Comparison of ENCODE assay signal across 8 cellular contexts in the genomic region with DNA sequence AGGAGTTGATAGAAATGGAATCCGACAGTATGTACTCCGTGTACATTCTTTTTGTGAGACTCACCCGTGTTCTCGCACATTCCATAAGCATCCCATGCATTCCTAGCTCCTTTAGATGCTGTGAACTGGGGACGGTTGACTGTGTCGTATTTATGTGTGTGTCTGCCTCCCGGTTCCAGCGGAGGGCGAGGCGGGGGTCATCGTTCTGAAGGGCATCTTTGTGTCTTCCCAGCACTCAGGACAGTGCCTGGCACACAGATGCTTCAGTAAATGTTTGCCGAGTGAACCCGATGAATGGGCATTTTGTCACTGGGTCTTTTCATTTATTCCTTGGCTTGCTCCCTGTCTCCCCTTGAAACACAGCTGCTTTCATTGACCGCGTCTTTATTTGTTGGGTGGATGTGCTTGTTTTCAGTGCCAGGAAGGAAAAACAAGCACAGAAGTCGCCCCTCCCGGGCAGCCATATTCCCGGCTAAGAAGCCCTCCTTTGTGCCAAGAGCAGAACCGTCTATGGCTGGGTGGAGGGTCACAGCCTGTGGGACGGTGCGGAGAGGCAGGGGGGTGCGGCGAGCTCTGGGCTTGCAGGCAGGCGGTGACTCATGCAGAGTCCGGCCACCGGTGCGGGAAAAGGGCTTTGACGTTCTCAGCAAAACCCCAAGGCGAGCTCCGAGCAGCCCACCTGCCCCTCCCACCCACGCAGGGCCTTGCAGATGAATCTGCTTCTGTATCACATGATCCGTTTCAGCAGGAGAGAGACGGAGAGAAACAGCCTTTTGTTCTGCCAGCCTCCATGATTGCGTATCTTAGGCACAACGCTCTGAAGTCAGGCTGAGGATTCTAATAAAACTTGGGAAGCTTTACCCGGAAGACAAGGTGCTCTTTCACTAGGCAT.
DNase-seq lines count a peak whose midpoint lies in the region; ATAC-seq lines count a peak whose summit lies in the region.

No MANE protein-coding gene starts in this region.

- no peaks in the 10 kb centered on the region for H3K9me3 ChIP-seq in mucosa of stomach (ENCODE audit: control insufficient read depth, low read length)

- no peaks in the 10 kb centered on the region for H3K36me3 ChIP-seq in mucosa of stomach (ENCODE audit: control insufficient read depth, insufficient read depth, low read length)

- DNase-seq in AG08395 (ENCODE audit: low spot score) (peak; percentile 73), NCI-H526 treated with DMSO at 0.1 percent for 48 hours (lab: John Stamatoyannopoulos, UW) (peak; percentile 24), epidermal melanocyte (ENCODE audit: insufficient read length, low spot score) (peak; percentile 76), NCI-H2107 (lab: John Stamatoyannopoulos, UW) (no peak)

- ATAC-seq in GM19463 (IDR thresholded peaks at IDR 0.05; ENCODE audit: unreplicated experiment) (no peak), HG03135 (IDR thresholded peaks at IDR 0.05; ENCODE audit: unreplicated experiment) (no peak), HG03139 (IDR thresholded peaks at IDR 0.05; ENCODE audit: unreplicated experiment) (no peak)

- peaks cover 22% of the 10 kb centered on the region for H3K4me1 ChIP-seq in mucosa of stomach (ENCODE audit: control insufficient read depth, insufficient read depth, low read length)

- peak overlapping the region; percentile 55 for H3K9ac ChIP-seq in mucosa of stomach (ENCODE audit: low read length)

- peak overlapping the region; percentile 3 for H3K4me3 ChIP-seq in mucosa of stomach (ENCODE audit: low read length)

- H3K27me3 ChIP-seq in mucosa of stomach (ENCODE audit: control insufficient read depth, insufficient read depth, low read length), result peaks cover 5% of the 10 kb centered on the region
